ENCODE assay signal across 22 cellular contexts in the genomic region with DNA sequence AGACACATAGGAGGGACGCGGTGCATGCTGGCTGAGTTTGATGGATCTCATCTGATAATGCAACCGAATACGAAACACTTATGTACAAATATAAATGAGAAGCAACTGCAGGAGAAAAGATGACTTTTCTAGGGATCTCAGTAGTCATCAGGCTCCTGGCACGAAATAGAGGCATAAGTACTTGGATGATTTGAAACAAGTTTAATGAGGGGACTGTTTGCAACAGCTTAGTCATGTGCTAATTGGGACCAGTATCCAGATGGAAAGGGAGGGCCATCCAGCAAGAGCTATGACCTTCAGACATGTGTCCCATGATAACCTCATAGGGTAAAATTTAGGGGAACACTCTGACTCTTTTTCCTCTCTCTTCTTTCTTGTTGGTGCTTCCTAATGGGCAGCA.
DNase-seq lines count a peak whose midpoint lies in the region; ATAC-seq and TF ChIP-seq lines count a peak whose summit lies in the region.
"Had no signal": no experiment of that assay in that cellular context is flagged by ENCODE, and none has a peak within 500 bp of the region (broad histone marks: within the 10 kb centered on the region; RNA-seq: fewer than 3 reads in every experiment).

No MANE protein-coding gene starts in this region.

- POLR2A ChIA-PET in activated CD4-positive, alpha-beta T cell treated with anti-CD3 and anti-CD28 coated beads for 36 hours (lab: Charles Lee), result no interaction called here
- POLR2A ChIA-PET in OCI-LY7 (lab: Charles Lee), result no interaction called here

- no peak overlapping the region for H3K4me3 Mint-ChIP-seq in GM23338
- H3K4me3 Mint-ChIP-seq in activated CD4-positive, alpha-beta T cell treated with anti-CD3 and anti-CD28 coated beads for 36 hours, result no peak overlapping the region
- H3K4me3 Mint-ChIP-seq: B cell; CD8-positive, alpha-beta T cell; IgD-negative memory B cell had no signal

- TF ChIP-seq CTCF in GM23338 (conservative IDR thresholded peaks at IDR 0.05; ENCODE audit: low read depth in 2 of 2), result no peak
- no peak for TF ChIP-seq CTCF in WERI-Rb-1 (IDR thresholded peaks at IDR 0.05; ENCODE audit: low read depth, low read length)
- no peak for TF ChIP-seq CTCF in OCI-LY7 (conservative IDR thresholded peaks at IDR 0.05; ENCODE audit: low read length)

- intact Hi-C loops in activated CD4-positive, alpha-beta T cell treated with anti-CD3 and anti-CD28 coated beads for 36 hours (cut with DNase I, micrococcal nuclease), result no loop called here
- intact Hi-C loops in OCI-LY7 (cut with micrococcal nuclease; ENCODE audit: unreplicated experiment), result loop anchor here (5.0 kb wide), 1 partner anchor 426 kb away; no protein-coding TSS in a partner anchor

- CTCF ChIA-PET in activated CD4-positive, alpha-beta T cell treated with anti-CD3 and anti-CD28 coated beads for 36 hours (lab: Charles Lee), result interaction anchor here (1.3 to 1.6 kb wide), 2 partner anchors 17 to 49 kb away, joined by 3 to 7 read pairs; no protein-coding TSS in a partner anchor
- CTCF ChIA-PET in OCI-LY7 (lab: Charles Lee; ENCODE audit: unreplicated experiment), result no interaction called here

- H4K20me1 ChIP-seq in GM23338 (replicated peaks; ENCODE audit: insufficient read depth) (no peaks in the 10 kb centered on the region), OCI-LY7 (ENCODE audit: insufficient read depth, low read length) (no peaks in the 10 kb centered on the region)

- H3K23ac ChIP-seq in mesendoderm (ENCODE audit: low read length), result no peak overlapping the region

- H3K9ac ChIP-seq in mesendoderm (ENCODE audit: low read length), result no peak overlapping the region

- H3K4me1 ChIP-seq in GM23338 (ENCODE audit: insufficient read depth), result peaks cover 22% of the 10 kb centered on the region
- peaks cover 23% of the 10 kb centered on the region for H3K4me1 ChIP-seq in mesendoderm (ENCODE audit: control insufficient read depth, low read depth, low read length)
- no peaks in the 10 kb centered on the region for H3K4me1 ChIP-seq in OCI-LY7 (ENCODE audit: insufficient read depth, low read length, poor library complexity, severe bottlenecking)

- no peak overlapping the region for H3K4me2 ChIP-seq in GM23338
- no peak overlapping the region for H3K4me2 ChIP-seq in mesendoderm (ENCODE audit: low read length)
- H3K4me2 ChIP-seq in OCI-LY7 (ENCODE audit: low read length), result no peak overlapping the region

- peaks cover 4% of the 10 kb centered on the region for H3K27me3 Mint-ChIP-seq in GM23338 (ENCODE audit: insufficient read depth, low read depth, poor library complexity)
- peaks cover 29% of the 10 kb centered on the region for H3K27me3 Mint-ChIP-seq in activated CD4-positive, alpha-beta T cell treated with anti-CD3 and anti-CD28 coated beads for 36 hours

- H2BK5ac ChIP-seq in mesendoderm (ENCODE audit: low read length), result peak overlapping the region; percentile 18

- peaks cover 47% of the 10 kb centered on the region for H3K4me1 Mint-ChIP-seq in GM23338
- peaks cover 4% of the 10 kb centered on the region for H3K4me1 Mint-ChIP-seq in activated CD4-positive, alpha-beta T cell treated with anti-CD3 and anti-CD28 coated beads for 36 hours
- H3K4me1 Mint-ChIP-seq: B cell, IgD-negative memory B cell had no signal

- no peaks in the 10 kb centered on the region; the same call in 2 of the 3 replicates for H3K9me3 Mint-ChIP-seq in GM23338
- H3K9me3 Mint-ChIP-seq in activated CD4-positive, alpha-beta T cell treated with anti-CD3 and anti-CD28 coated beads for 36 hours (ENCODE audit: low read depth), result no peaks in the 10 kb centered on the region
- H3K9me3 Mint-ChIP-seq: CD8-positive, alpha-beta T cell; IgD-negative memory B cell had no signal

- peak overlapping the region; percentile 85 for H3K4ac ChIP-seq in mesendoderm (ENCODE audit: low read depth, low read length)

- no peak overlapping the region for H3K4me3 ChIP-seq in GM23338
- H3K4me3 ChIP-seq in WERI-Rb-1 (ENCODE audit: low read depth, low read length), result no peak overlapping the region
- no peak overlapping the region for H3K4me3 ChIP-seq in mesendoderm (ENCODE audit: low read length)
- H3K4me3 ChIP-seq in OCI-LY7 (ENCODE audit: low read depth, low read length, poor library complexity, severe bottlenecking), result no peak overlapping the region

- H2BK120ac ChIP-seq in mesendoderm (ENCODE audit: low read depth, low read length), result peak overlapping the region; percentile 95

- H3K79me2 ChIP-seq in GM23338 (replicated peaks; ENCODE audit: insufficient read depth), result no peaks in the 10 kb centered on the region
- H3K79me2 ChIP-seq in mesendoderm (ENCODE audit: control insufficient read depth, insufficient read depth, low read length), result no peaks in the 10 kb centered on the region
- no peaks in the 10 kb centered on the region for H3K79me2 ChIP-seq in OCI-LY7 (ENCODE audit: insufficient read depth, low read depth, low read length)

- no peak overlapping the region for H4K5ac ChIP-seq in mesendoderm (ENCODE audit: low read length)

- H3K9me3 ChIP-seq in WERI-Rb-1 (ENCODE audit: severe bottlenecking) (no peaks in the 10 kb centered on the region), OCI-LY7 (ENCODE audit: low read length) (no peaks in the 10 kb centered on the region)

- H2AFZ ChIP-seq in GM23338, result peak overlapping the region; percentile 69; the same call in 1 of the 2 replicates
- H2AFZ ChIP-seq in OCI-LY7 (ENCODE audit: low read length), result no peak overlapping the region

- H2AK5ac ChIP-seq in mesendoderm (ENCODE audit: low read length), result peak overlapping the region; percentile 31

- no peaks in the 10 kb centered on the region for H3F3A ChIP-seq in GM23338 (replicated peaks; ENCODE audit: low read depth)

- H3K27ac Mint-ChIP-seq in GM23338, result peak overlapping the region; percentile 78; the same call in 1 of the 2 replicates
- no peak overlapping the region for H3K27ac Mint-ChIP-seq in activated CD4-positive, alpha-beta T cell treated with anti-CD3 and anti-CD28 coated beads for 36 hours
- H3K27ac Mint-ChIP-seq: B cell; CD8-positive, alpha-beta T cell; IgD-negative memory B cell had no signal

- H4K8ac ChIP-seq in mesendoderm (ENCODE audit: low read depth, low read length), result no peak overlapping the region

- peak overlapping the region; percentile 61 for H3K56ac ChIP-seq in mesendoderm (ENCODE audit: low read length)

- no peaks in the 10 kb centered on the region for H3K79me1 ChIP-seq in mesendoderm (ENCODE audit: low read length)

- H3K36me3 Mint-ChIP-seq in GM23338 (ENCODE audit: low read depth), result no peaks in the 10 kb centered on the region
- no peaks in the 10 kb centered on the region for H3K36me3 Mint-ChIP-seq in activated CD4-positive, alpha-beta T cell treated with anti-CD3 and anti-CD28 coated beads for 36 hours (ENCODE audit: low read depth)
- H3K36me3 Mint-ChIP-seq: CD8-positive, alpha-beta T cell; IgD-negative memory B cell had no signal

- no CpG with 5 or more reads among the region's 5 CpGs for WGBS in mesendoderm (ENCODE audit: extremely low coverage, insufficient coverage, low lambda C conversion rate)

- H3K18ac ChIP-seq in mesendoderm (ENCODE audit: low read length), result peak overlapping the region; percentile 88

- H2BK15ac ChIP-seq in mesendoderm (replicated peaks; ENCODE audit: low read depth), result no peak overlapping the region

- peak; percentile 52 for DNase-seq in DMS 273 (lab: John Stamatoyannopoulos, UW; ENCODE audit: unreplicated experiment)
- no peak for DNase-seq in GM23338 (ENCODE audit: low spot score)
- no peak for DNase-seq in WERI-Rb-1
- DNase-seq in mesendoderm, result no peak
- DNase-seq in activated CD4-positive, alpha-beta T cell treated with anti-CD3 and anti-CD28 coated beads for 36 hours, result no peak
- no peak for DNase-seq in OCI-LY7 (ENCODE audit: low spot score)
- no peak for DNase-seq in AML-193 (lab: John Stamatoyannopoulos, UW)
- DNase-seq: CD8-positive, alpha-beta T cell; NCI-H1048; NCI-H1417; NCI-H1694; NCI-H2029 treated with DMSO at 0.1 percent for 48 hours; NCI-H345; NCI-H510A treated with DMSO at 0.1 percent for 48 hours; NCI-H774; Right ventricle myocardium superior; RPMI8226 had no signal

- ATAC-seq in GM23338, result no peak
- no peak for ATAC-seq in activated CD4-positive, alpha-beta T cell treated with anti-CD3 and anti-CD28 coated beads for 36 hours
- ATAC-seq: CD8-positive, alpha-beta T cell; HCT116 had no signal

- H3K27me3 ChIP-seq in GM23338 (ENCODE audit: insufficient read depth), result no peaks in the 10 kb centered on the region
- no peaks in the 10 kb centered on the region for H3K27me3 ChIP-seq in WERI-Rb-1 (ENCODE audit: insufficient read depth, low read depth, severe bottlenecking)
- no peaks in the 10 kb centered on the region for H3K27me3 ChIP-seq in mesendoderm (ENCODE audit: insufficient read depth, low read length, poor library complexity)

- H3K27ac ChIP-seq in GM23338 (ENCODE audit: low read depth), result no peak overlapping the region
- H3K27ac ChIP-seq in WERI-Rb-1, result peak overlapping the region; percentile 63
- H3K27ac ChIP-seq in mesendoderm (ENCODE audit: low read depth, low read length), result no peak overlapping the region
- no peak overlapping the region for H3K27ac ChIP-seq in OCI-LY7 (ENCODE audit: low read depth, low read length, poor library complexity, severe bottlenecking)
- H3K27ac ChIP-seq: C4-2B, HL-60 had no signal

- H3K36me3 ChIP-seq in GM23338 (ENCODE audit: insufficient read depth), result no peaks in the 10 kb centered on the region; the same call in 1 of the 2 replicates
- peaks cover 56% of the 10 kb centered on the region for H3K36me3 ChIP-seq in WERI-Rb-1
- H3K36me3 ChIP-seq in mesendoderm (ENCODE audit: control insufficient read depth, insufficient read depth, low read length), result no peaks in the 10 kb centered on the region
- H3K36me3 ChIP-seq in OCI-LY7 (ENCODE audit: insufficient read depth, low read length), result no peaks in the 10 kb centered on the region

- BruUV-seq in OCI-LY7 (replicated peaks; lab: Mats Ljungman, UMichigan), result no TSS peak

- H3K9me2 ChIP-seq in GM23338 (ENCODE audit: insufficient read depth) (0 out of 2 replicates have a peak, but pooled peaks cover 5% of the 10 kb centered on the region), OCI-LY7 (ENCODE audit: insufficient read depth, low read length) (no peaks in the 10 kb centered on the region)

TF ChIP-seq in GM23338, 12 proteins besides CTCF, POLR2A, EP300 and RAD21 (continues in another document):
- TF ChIP-seq JUNB (IDR thresholded peaks at IDR 0.05; ENCODE audit: unreplicated experiment) (no peak), NANOG (IDR thresholded peaks at IDR 0.05; ENCODE audit: borderline replicate concordance) (no peak), CREB1 (CRISPR knock-in tag; IDR thresholded peaks at IDR 0.05; ENCODE audit: low read depth) (no peak)
